ENCODE assay signal across 1 cellular context in the genomic region with DNA sequence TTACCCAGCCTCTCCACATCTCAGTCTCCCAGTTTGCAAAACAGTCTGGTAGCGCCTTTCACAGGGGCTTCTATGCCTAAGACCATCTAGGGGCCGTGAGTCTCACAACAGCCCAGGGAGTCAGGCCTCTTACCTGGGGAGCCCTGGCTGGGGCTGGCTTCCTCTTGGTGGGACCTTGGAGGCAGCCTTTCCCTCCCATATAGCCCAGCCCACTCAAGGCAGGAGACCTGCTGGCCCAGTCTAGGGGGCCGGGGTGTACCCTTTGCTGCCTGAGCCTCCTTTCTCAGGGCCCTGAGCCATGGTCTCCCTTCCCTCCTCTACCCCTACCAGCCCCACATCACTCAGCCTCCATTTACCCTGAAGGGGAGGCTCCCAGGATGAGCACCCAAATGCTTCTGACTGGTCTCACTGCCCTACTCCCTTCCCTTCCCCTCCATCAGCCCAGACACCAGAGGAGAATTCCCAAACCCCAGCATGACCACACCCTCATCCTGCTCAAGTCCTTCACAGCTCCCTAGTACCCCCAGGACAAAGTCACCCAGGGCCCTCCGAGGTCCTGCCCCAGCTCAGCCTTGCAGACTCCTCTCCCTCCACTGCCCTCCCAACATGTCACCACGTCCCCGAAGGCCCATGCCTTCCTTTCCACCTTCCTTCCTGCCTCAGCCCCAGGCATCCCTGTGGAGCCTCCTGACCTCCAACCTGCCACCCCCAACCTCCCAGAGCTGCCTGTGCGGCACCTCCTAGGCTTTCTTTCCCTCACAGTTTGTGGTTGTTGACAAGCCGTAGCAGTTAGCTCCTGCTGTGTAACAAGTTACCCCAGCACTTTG.
TF ChIP-seq lines count a peak whose summit lies in the region.

No MANE protein-coding gene starts in this region.

TF ChIP-seq in WTC11, 78 proteins besides CTCF, POLR2A, EP300 and RAD21:
- no peak for TF ChIP-seq CBFB (CRISPR knock-in tag; IDR thresholded peaks at IDR 0.05; ENCODE audit: low read depth)
- TF ChIP-seq ESRRA (CRISPR knock-in tag; IDR thresholded peaks at IDR 0.05; ENCODE audit: borderline replicate concordance), result no peak
- TF ChIP-seq, protein P1, sequence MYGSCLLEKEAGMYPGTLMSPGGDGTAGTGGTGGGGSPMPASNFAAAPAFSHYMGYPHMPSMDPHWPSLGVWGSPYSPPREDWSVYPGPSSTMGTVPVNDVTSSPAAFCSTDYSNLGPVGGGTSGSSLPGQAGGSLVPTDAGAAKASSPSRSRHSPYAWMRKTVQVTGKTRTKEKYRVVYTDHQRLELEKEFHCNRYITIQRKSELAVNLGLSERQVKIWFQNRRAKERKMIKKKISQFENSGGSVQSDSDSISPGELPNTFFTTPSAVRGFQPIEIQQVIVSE (CRISPR knock-in tag; IDR thresholded peaks at IDR 0.05; ENCODE audit: borderline replicate concordance), result no peak
- no peak for TF ChIP-seq OVOL2 (CRISPR knock-in tag; IDR thresholded peaks at IDR 0.05; ENCODE audit: borderline replicate concordance)
- TF ChIP-seq KAT7 (CRISPR knock-in tag; IDR thresholded peaks at IDR 0.05; ENCODE audit: borderline replicate concordance), result no peak
- no peak for TF ChIP-seq FOXK1 (CRISPR knock-in tag; IDR thresholded peaks at IDR 0.05)
- TF ChIP-seq, protein P2, sequence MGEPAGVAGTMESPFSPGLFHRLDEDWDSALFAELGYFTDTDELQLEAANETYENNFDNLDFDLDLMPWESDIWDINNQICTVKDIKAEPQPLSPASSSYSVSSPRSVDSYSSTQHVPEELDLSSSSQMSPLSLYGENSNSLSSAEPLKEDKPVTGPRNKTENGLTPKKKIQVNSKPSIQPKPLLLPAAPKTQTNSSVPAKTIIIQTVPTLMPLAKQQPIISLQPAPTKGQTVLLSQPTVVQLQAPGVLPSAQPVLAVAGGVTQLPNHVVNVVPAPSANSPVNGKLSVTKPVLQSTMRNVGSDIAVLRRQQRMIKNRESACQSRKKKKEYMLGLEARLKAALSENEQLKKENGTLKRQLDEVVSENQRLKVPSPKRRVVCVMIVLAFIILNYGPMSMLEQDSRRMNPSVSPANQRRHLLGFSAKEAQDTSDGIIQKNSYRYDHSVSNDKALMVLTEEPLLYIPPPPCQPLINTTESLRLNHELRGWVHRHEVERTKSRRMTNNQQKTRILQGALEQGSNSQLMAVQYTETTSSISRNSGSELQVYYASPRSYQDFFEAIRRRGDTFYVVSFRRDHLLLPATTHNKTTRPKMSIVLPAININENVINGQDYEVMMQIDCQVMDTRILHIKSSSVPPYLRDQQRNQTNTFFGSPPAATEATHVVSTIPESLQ (CRISPR knock-in tag; IDR thresholded peaks at IDR 0.05), result no peak
- TF ChIP-seq, protein P3, sequence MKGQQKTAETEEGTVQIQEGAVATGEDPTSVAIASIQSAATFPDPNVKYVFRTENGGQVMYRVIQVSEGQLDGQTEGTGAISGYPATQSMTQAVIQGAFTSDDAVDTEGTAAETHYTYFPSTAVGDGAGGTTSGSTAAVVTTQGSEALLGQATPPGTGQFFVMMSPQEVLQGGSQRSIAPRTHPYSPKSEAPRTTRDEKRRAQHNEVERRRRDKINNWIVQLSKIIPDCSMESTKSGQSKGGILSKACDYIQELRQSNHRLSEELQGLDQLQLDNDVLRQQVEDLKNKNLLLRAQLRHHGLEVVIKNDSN (CRISPR knock-in tag; IDR thresholded peaks at IDR 0.05), result no peak
- TF ChIP-seq, protein P4, sequence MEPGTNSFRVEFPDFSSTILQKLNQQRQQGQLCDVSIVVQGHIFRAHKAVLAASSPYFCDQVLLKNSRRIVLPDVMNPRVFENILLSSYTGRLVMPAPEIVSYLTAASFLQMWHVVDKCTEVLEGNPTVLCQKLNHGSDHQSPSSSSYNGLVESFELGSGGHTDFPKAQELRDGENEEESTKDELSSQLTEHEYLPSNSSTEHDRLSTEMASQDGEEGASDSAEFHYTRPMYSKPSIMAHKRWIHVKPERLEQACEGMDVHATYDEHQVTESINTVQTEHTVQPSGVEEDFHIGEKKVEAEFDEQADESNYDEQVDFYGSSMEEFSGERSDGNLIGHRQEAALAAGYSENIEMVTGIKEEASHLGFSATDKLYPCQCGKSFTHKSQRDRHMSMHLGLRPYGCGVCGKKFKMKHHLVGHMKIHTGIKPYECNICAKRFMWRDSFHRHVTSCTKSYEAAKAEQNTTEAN (CRISPR knock-in tag; IDR thresholded peaks at IDR 0.05), result no peak
- no peak for TF ChIP-seq RORB (CRISPR knock-in tag; IDR thresholded peaks at IDR 0.05)
- no peak for TF ChIP-seq TCF7 (CRISPR knock-in tag; IDR thresholded peaks at IDR 0.05; ENCODE audit: low read depth)
- no peak for TF ChIP-seq FOXJ3 (CRISPR knock-in tag; IDR thresholded peaks at IDR 0.05; ENCODE audit: borderline replicate concordance)
- TF ChIP-seq, protein P5, sequence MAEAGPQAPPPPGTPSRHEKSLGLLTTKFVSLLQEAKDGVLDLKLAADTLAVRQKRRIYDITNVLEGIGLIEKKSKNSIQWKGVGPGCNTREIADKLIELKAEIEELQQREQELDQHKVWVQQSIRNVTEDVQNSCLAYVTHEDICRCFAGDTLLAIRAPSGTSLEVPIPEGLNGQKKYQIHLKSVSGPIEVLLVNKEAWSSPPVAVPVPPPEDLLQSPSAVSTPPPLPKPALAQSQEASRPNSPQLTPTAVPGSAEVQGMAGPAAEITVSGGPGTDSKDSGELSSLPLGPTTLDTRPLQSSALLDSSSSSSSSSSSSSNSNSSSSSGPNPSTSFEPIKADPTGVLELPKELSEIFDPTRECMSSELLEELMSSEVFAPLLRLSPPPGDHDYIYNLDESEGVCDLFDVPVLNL (CRISPR knock-in tag; IDR thresholded peaks at IDR 0.05; ENCODE audit: borderline replicate concordance, low read depth), result no peak
- no peak for TF ChIP-seq ZNF263 (CRISPR knock-in tag; IDR thresholded peaks at IDR 0.05; ENCODE audit: low read depth)
- no peak for TF ChIP-seq MXD4 (CRISPR knock-in tag; IDR thresholded peaks at IDR 0.05; ENCODE audit: borderline replicate concordance)
- TF ChIP-seq RELA (CRISPR knock-in tag; IDR thresholded peaks at IDR 0.05; ENCODE audit: borderline replicate concordance), result no peak
- TF ChIP-seq TEAD4 (CRISPR knock-in tag; IDR thresholded peaks at IDR 0.05), result no peak
